Comparison of ENCODE assay signal across 33 cellular contexts in the genomic region with DNA sequence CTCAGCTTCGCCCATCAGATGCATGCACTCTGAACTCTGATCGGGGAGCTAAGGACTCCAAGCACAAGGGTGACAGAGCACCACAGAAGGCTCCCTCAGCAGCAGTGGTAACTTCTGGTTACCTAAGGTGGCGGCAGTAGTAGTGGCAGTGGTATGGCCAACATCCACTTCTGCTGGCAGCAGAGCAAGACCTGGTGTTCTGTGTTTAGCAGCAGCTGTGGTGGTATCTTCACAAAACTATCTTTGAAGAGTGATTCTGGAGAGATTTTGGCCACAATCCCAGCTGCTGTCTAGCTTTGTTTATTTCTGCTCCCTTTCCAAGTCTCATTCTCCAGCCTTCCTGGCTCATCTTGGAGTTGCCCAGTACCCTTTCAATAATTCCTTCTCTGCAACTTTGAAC.
A peak's percentile ranks its signal among the peaks of the same experiment; 100 is the strongest.
DNase-seq lines count a peak whose midpoint lies in the region; ATAC-seq, FAIRE-seq and TF ChIP-seq lines count a peak whose summit lies in the region.
"Had no signal": no experiment of that assay in that cellular context is flagged by ENCODE, and none has a peak within 500 bp of the region (broad histone marks: within the 10 kb centered on the region; RNA-seq: fewer than 3 reads in every experiment).

No MANE protein-coding gene starts in this region.

- no peak overlapping the region for H2AK5ac ChIP-seq in H1 (ENCODE audit: low read depth, low read length)

- 95% methylated on average over 3 of the region's 3 CpGs; no CpG with 5 or more reads in 1 of the 2 experiments for WGBS in H1 (ENCODE audit: extremely low coverage in 1 of 2, insufficient coverage in 1 of 2, insufficient read length in 1 of 2, insufficient replicate concordance in 2 of 2, low coverage in 1 of 2, low lambda C conversion rate in 2 of 2, missing lambda C conversion rate in 1 of 2), 2 experiments

- no peaks in the 10 kb centered on the region for H3K79me2 ChIP-seq in H1 (ENCODE audit: control insufficient read depth in 1 of 2, insufficient read depth in 2 of 2, low read length in 2 of 2)

- DNase-seq in NCI-H2107 treated with DMSO at 0.1 percent for 48 hours (lab: John Stamatoyannopoulos, UW; ENCODE audit: unreplicated experiment): peak; percentile 2
- DNase-seq in NCI-H2107 (lab: John Stamatoyannopoulos, UW): no peak
- DNase-seq in NCI-H2029 treated with DMSO at 0.1 percent for 48 hours (lab: John Stamatoyannopoulos, UW): peak; percentile 15
- DNase-seq in H1 (ENCODE audit: low read depth in 1 of 2, low spot score in 2 of 2): no peak
- DNase-seq in pons (ENCODE audit: low spot score): peak; percentile 54
- DNase-seq in T-helper 9 cell: no peak
- DNase-seq in CD1c-positive myeloid dendritic cell (ENCODE audit: extremely low spot score): no peak
- DNase-seq: activated CD4-positive, alpha-beta T cell treated with anti-CD3 and anti-CD28 coated beads, Interleukin-2, amount 50 U/mL, for 48 hours; activated CD4-positive, CD25-positive, alpha-beta regulatory T cell; activated CD8-positive, alpha-beta memory T cell treated with anti-CD3 and anti-CD28 coated beads, Interleukin-2, amount 50 U/mL, for 48 hours; activated naive CD8-positive, alpha-beta T cell treated with anti-CD3 and anti-CD28 coated beads for 36 hours; Caco-2; cerebellar nuclear complex; foreskin fibroblast; immature natural killer cell; left ventricle myocardium inferior; midbrain; NCI-H1694 treated with DMSO at 0.1 percent for 48 hours; NCI-H226; nephron progenitor cell; NK-92 treated with Interleukin-12 subunit alpha and Interleukin-12 subunit beta, amount 100 ng/mL, for 24 hours; ovary; PC-9; SHP77 treated with DMSO at 0.1 percent for 48 hours; stimulated activated CD4-positive, alpha-beta T cell treated with anti-CD3 and anti-CD28 coated beads, Interleukin-4, amount 100 ng/mL, for 1 hour; uterus had no signal

- POLR2A ChIA-PET in H1 (lab: Charles Lee; ENCODE audit: partially characterized antibody): no interaction called here

- H2BK15ac ChIP-seq in H1 (ENCODE audit: low read length): peak overlapping the region; percentile 62; the same call in 1 of the 2 replicates

- no peak overlapping the region for H4K5ac ChIP-seq in H1 (ENCODE audit: insufficient read length, low read depth, low read length)

- H3K9ac ChIP-seq in H1 (replicated peaks in 1 of 4; ENCODE audit: extremely low read depth in 1 of 4, low read depth in 3 of 4, low read length in 3 of 4): no peak overlapping the region
- H3K9ac ChIP-seq: BLaER1 had no signal

- peaks cover 1% of the 10 kb centered on the region; the same call in 1 of the 2 replicates for H3K23me2 ChIP-seq in H1 (ENCODE audit: low read depth, low read length)

- H3K18ac ChIP-seq in H1 (ENCODE audit: extremely low read depth, low read length): no peak overlapping the region

- no peak overlapping the region for H2AFZ ChIP-seq in H1 (ENCODE audit: low read length)
- H2AFZ ChIP-seq: PC-9 had no signal

- no peak overlapping the region for H3K4me3 ChIP-seq in H1 (ENCODE audit: extremely low read depth in 1 of 4, insufficient read depth in 2 of 4, low read depth in 3 of 4, low read length in 4 of 4)
- H3K4me3 ChIP-seq: A549, BLaER1, left ventricle myocardium inferior, ovary, PC-9, right atrium auricular region, suprapubic skin, uterus had no signal

- no peak for TF ChIP-seq EP300 in H1 (IDR thresholded peaks at IDR 0.05; ENCODE audit: borderline replicate concordance in 1 of 2, low read depth in 2 of 2, low read length in 2 of 2)

- no peaks in the 10 kb centered on the region for H3K27me3 ChIP-seq in H1 (replicated peaks in 1 of 4; ENCODE audit: control insufficient read depth in 3 of 4, extremely low read depth in 1 of 4, insufficient read depth in 3 of 4, low read length in 3 of 4)
- H3K27me3 ChIP-seq: BLaER1, ovary, right atrium auricular region, suprapubic skin, uterus had no signal

- H2BK12ac ChIP-seq in H1 (ENCODE audit: low read depth, low read length): no peak overlapping the region

- TF ChIP-seq POLR2A in H1 (IDR thresholded peaks at IDR 0.05; ENCODE audit: control extremely low read depth in 1 of 2, low read depth in 2 of 2, low read length in 2 of 2): no peak

- no peak overlapping the region for H3K56ac ChIP-seq in H1 (replicated peaks; ENCODE audit: insufficient read length, low read depth, low read length)

- H2BK5ac ChIP-seq in H1 (ENCODE audit: low read depth, low read length): no peak overlapping the region

- ATAC-seq in HG02852 (IDR thresholded peaks at IDR 0.05; ENCODE audit: unreplicated experiment): no peak
- ATAC-seq: A549; HCT116; stimulated activated memory B cell treated with anti-CD40 and anti-IgM and Interleukin-4, amounts not matched to agents 10 μg/mL and 1 μg/mL and 100 μg/mL, for 72 hours had no signal

- H3K4ac ChIP-seq in H1 (replicated peaks; ENCODE audit: insufficient read length, low read depth, low read length): no peak overlapping the region

- H4K91ac ChIP-seq in H1 (replicated peaks; ENCODE audit: insufficient read length, low read length): no peak overlapping the region

- H3K14ac ChIP-seq in H1 (ENCODE audit: insufficient read length): no peak overlapping the region

- H3K79me1 ChIP-seq in H1 (ENCODE audit: low read depth, low read length): no peaks in the 10 kb centered on the region

- no peak overlapping the region for H4K8ac ChIP-seq in H1 (ENCODE audit: extremely low read depth, insufficient read depth, low read length)

- H2BK20ac ChIP-seq in H1 (ENCODE audit: low read length): no peak overlapping the region

- H3K36me3 ChIP-seq in H1 (ENCODE audit: control insufficient read depth in 2 of 4, insufficient read depth in 4 of 4, low read length in 3 of 4): peaks cover 0 to 2% (median 0%) of the 10 kb centered on the region in 4 experiments; a peak in 1 of 8 replicates
- H3K36me3 ChIP-seq: left ventricle myocardium inferior, ovary, right atrium auricular region, suprapubic skin, uterus had no signal

- H4K20me1 ChIP-seq in H1 (replicated peaks in 1 of 2; ENCODE audit: control insufficient read depth in 1 of 2, insufficient read depth in 2 of 2, low read length in 2 of 2): no peaks in the 10 kb centered on the region
- H4K20me1 ChIP-seq: BLaER1 had no signal

- H3K4me1 ChIP-seq in H1 (replicated peaks in 1 of 4; ENCODE audit: control insufficient read depth in 3 of 4, insufficient read depth in 4 of 4, low read length in 3 of 4): peaks cover 0 to 10% (median 4%) of the 10 kb centered on the region in 4 experiments; a peak in 3 of 7 replicates
- H3K4me1 ChIP-seq: A549, BLaER1, Caco-2, right atrium auricular region, suprapubic skin, uterus had no signal

- H2BK120ac ChIP-seq in H1 (replicated peaks; ENCODE audit: low read depth, low read length): no peak overlapping the region

- no peak overlapping the region for H3K23ac ChIP-seq in H1 (ENCODE audit: insufficient read length)

- no peak overlapping the region for H3K4me2 ChIP-seq in H1 (ENCODE audit: insufficient read depth in 1 of 2, low read depth in 2 of 2, low read length in 2 of 2)
- H3K4me2 ChIP-seq: A549, BLaER1, PC-9 had no signal

- CTCF ChIA-PET in H1 (lab: Charles Lee; ENCODE audit: partially characterized antibody): interaction anchor here (0.7 to 2.6 kb wide), 6 partner anchors 8 to 397 kb away, joined by 3 to 16 read pairs (median 8); no protein-coding TSS in a partner anchor

- H3K9me3 ChIP-seq in H1 (ENCODE audit: insufficient read depth in 2 of 2, low read depth in 1 of 2, low read length in 1 of 2): peaks cover 2 to 3% of the 10 kb centered on the region in 2 experiments; a peak in 3 of 4 replicates
- H3K9me3 ChIP-seq: A549, left ventricle myocardium inferior, ovary, right atrium auricular region, suprapubic skin, uterus had no signal

- H3K27ac ChIP-seq in H1 (ENCODE audit: low read depth, low read length): no peak overlapping the region
- H3K27ac ChIP-seq: A549, BLaER1, left ventricle myocardium inferior, ovary, PC-9, right atrium auricular region, suprapubic skin, uterus had no signal

- no peak for TF ChIP-seq CTCF in H1 (IDR thresholded peaks at IDR 0.05; ENCODE audit: control extremely low read depth in 1 of 3, insufficient read depth in 1 of 3, low read depth in 1 of 3, low read length in 3 of 3)

- no peak for FAIRE-seq in H1 (lab: Jason Lieb, UNC)
- FAIRE-seq: A549 had no signal

- TF ChIP-seq RAD21 in H1 (IDR thresholded peaks at IDR 0.05 in 1 of 2, conservative IDR thresholded peaks at IDR 0.05 in 1 of 2; ENCODE audit: low read depth in 2 of 2, low read length in 2 of 2): no peak

TF ChIP-seq in H1, 55 proteins besides CTCF, POLR2A, EP300 and RAD21 (continues in another document):
- TF ChIP-seq ASH2L (IDR thresholded peaks at IDR 0.05; ENCODE audit: low read length): no peak
- TF ChIP-seq YY1 (IDR thresholded peaks at IDR 0.05; ENCODE audit: low read depth, low read length): no peak
- TF ChIP-seq TEAD4 (IDR thresholded peaks at IDR 0.05; ENCODE audit: low read depth, low read length): no peak
- TF ChIP-seq GABPA (IDR thresholded peaks at IDR 0.05; ENCODE audit: borderline replicate concordance, insufficient read depth, low read length): no peak

Comparison
In these comparisons a context has a peak if more than half of its experiments do, and no peak if none do; other contexts are left out.
1. DNase-seq: peak in NCI-H2107 treated with DMSO at 0.1 percent for 48 hours (single experiment), NCI-H2029 treated with DMSO at 0.1 percent for 48 hours (single experiment) and pons (single experiment); none in NCI-H2107 (single experiment), H1 (0 of 2), T-helper 9 cell (single experiment) and CD1c-positive myeloid dendritic cell (single experiment).